9 cellular contexts compared by ENCODE assay signal in the genomic region with DNA sequence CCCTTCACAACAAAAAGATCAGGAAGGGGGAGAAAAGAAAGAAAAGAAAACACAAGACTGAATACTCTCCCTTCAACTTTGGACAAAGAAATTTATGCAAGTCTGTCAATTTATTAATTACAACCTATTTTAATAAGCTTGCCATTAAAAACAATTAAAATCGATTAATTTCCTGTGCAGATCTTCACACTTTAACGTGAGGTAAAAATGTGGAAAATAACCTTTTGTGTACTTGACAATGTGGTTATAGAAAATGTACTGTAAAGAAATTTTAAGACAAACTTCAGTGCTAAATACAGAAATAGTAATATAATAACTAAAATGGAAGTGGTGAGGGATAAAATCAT. TPM values are rescaled to one million over a fixed set of nuclear protein-coding genes. Genes with fewer than 3 reads are reported as not detected.
A peak's percentile ranks its signal among the peaks of the same experiment; 100 is the strongest.
DNase-seq lines count a peak whose midpoint lies in the region; ATAC-seq and TF ChIP-seq lines count a peak whose summit lies in the region.
"Had no signal": no experiment of that assay in that cellular context is flagged by ENCODE, and none has a peak within 500 bp of the region (broad histone marks: within the 10 kb centered on the region; RNA-seq: fewer than 3 reads in every experiment).

No MANE protein-coding gene starts in this region.

- peak overlapping the region in 1 of 10 donors; percentile 89 for H3K27ac ChIP-seq in heart right ventricle
- no peak overlapping the region for H3K27ac ChIP-seq in right lobe of liver
- H3K27ac ChIP-seq in upper lobe of left lung = no peak overlapping the region
- H3K27ac ChIP-seq: tibial nerve had no signal

- H3K4me3 ChIP-seq in heart right ventricle (peak overlapping the region in 7 of 10 donors; percentile 81 to 94 (median 90)), right lobe of liver (peak overlapping the region in 2 of 3 donors; percentile 79 to 80), upper lobe of left lung (peak overlapping the region in 3 of 4 donors; percentile 60 to 88 (median 75))

- TF ChIP-seq POLR2A in right lobe of liver (IDR thresholded peaks at IDR 0.05) (no peak), upper lobe of left lung (IDR thresholded peaks at IDR 0.05) (no peak)

- no peak for TF ChIP-seq EP300 in upper lobe of left lung (IDR thresholded peaks at IDR 0.05)

- TF ChIP-seq CTCF in heart right ventricle (IDR thresholded peaks at IDR 0.05) = peak in 2 of 9 donors; percentile 1 to 34
- TF ChIP-seq CTCF in right lobe of liver (IDR thresholded peaks at IDR 0.05) = no peak
- TF ChIP-seq CTCF in upper lobe of left lung (IDR thresholded peaks at IDR 0.05) = no peak

- ATAC-seq in heart right ventricle (no peak), right lobe of liver (no peak), upper lobe of left lung (ENCODE audit: low FRiP score in 2 of 2) (no peak), HG03159 (IDR thresholded peaks at IDR 0.05; ENCODE audit: unreplicated experiment) (no peak), HG03175 (IDR thresholded peaks at IDR 0.05; ENCODE audit: unreplicated experiment) (no peak)

- peak overlapping the region; percentile 92 for H3K4me3 Mint-ChIP-seq in activated T-helper 2 cell treated with anti-CD3 and anti-CD28 coated beads, Interferon-gamma antibody, Interleukin-2, Interleukin-4, amounts not matched to agents 10 μg/mL and 5 μg/mL and 100 μg/mL, durations not matched to agents 14 hours and 24 hours and 36 hours (ENCODE audit: low read depth)

- no peak for DNase-seq in heart right ventricle
- no peak for DNase-seq in cardiac septum (ENCODE audit: low spot score)
- no peak for DNase-seq in activated T-helper 2 cell treated with anti-CD3 and anti-CD28 coated beads, Interferon-gamma antibody, Interleukin-2, Interleukin-4, amounts not matched to agents 10 μg/mL and 5 μg/mL and 100 μg/mL, durations not matched to agents 14 hours and 24 hours and 36 hours (ENCODE audit: low spot score)
- no peak for DNase-seq in right lobe of liver
- DNase-seq in upper lobe of left lung = no peak
- DNase-seq in T1000 (lab: John Stamatoyannopoulos, UW) = no peak

- intact Hi-C loops in heart right ventricle (cut with DNase I) (loop anchor here in 9 of 10 donors (2.0 to 10.0 kb wide), 13 partner anchors 60 to 700 kb away; a partner anchor contains a TSS), cardiac septum (cut with DNase I) (loop anchor here (5.0 to 10.0 kb wide), 3 partner anchors 317 to 690 kb away; no protein-coding TSS in a partner anchor), right lobe of liver (cut with DNase I) (loop anchor here in 1 of 2 donors (10.0 kb wide), 1 partner anchor 320 kb away; no protein-coding TSS in a partner anchor)
- intact Hi-C loops in activated T-helper 2 cell treated with anti-CD3 and anti-CD28 coated beads, Interferon-gamma antibody, Interleukin-2, Interleukin-4, amounts not matched to agents 10 μg/mL and 5 μg/mL and 100 μg/mL, durations not matched to agents 14 hours and 24 hours and 36 hours (cut with micrococcal nuclease) = no loop called here

- WGBS in heart right ventricle, 2 donors = 45 to 49% methylated on average over 2 of the region's 2 CpGs
- 48% methylated on average over 2 of the region's 2 CpGs for WGBS in right lobe of liver (ENCODE audit: insufficient coverage, low coverage, low lambda C conversion rate, missing lambda C conversion rate)
- WGBS in upper lobe of left lung, 2 donors = 45 to 69% methylated on average over 2 of the region's 2 CpGs

- H3K4me1 Mint-ChIP-seq in activated T-helper 2 cell treated with anti-CD3 and anti-CD28 coated beads, Interferon-gamma antibody, Interleukin-2, Interleukin-4, amounts not matched to agents 10 μg/mL and 5 μg/mL and 100 μg/mL, durations not matched to agents 14 hours and 24 hours and 36 hours (ENCODE audit: low read depth) = peaks cover 26% of the 10 kb centered on the region

- H3K9me3 ChIP-seq in heart right ventricle = no peaks in the 10 kb centered on the region
- H3K9me3 ChIP-seq in right lobe of liver = no peaks in the 10 kb centered on the region
- no peaks in the 10 kb centered on the region for H3K9me3 ChIP-seq in upper lobe of left lung
- H3K9me3 ChIP-seq: tibial nerve had no signal

- H3K4me1 ChIP-seq in heart right ventricle = peaks cover 0 to 17% (median 14%) of the 10 kb centered on the region in 9 donors
- H3K4me1 ChIP-seq in right lobe of liver = peaks cover 0 to 10% (median 0%) of the 10 kb centered on the region in 4 donors
- H3K4me1 ChIP-seq in upper lobe of left lung = peaks cover 10 to 27% (median 17%) of the 10 kb centered on the region in 4 donors

- peaks cover 5% of the 10 kb centered on the region for H3K36me3 Mint-ChIP-seq in activated T-helper 2 cell treated with anti-CD3 and anti-CD28 coated beads, Interferon-gamma antibody, Interleukin-2, Interleukin-4, amounts not matched to agents 10 μg/mL and 5 μg/mL and 100 μg/mL, durations not matched to agents 14 hours and 24 hours and 36 hours (ENCODE audit: low read depth)

- H3K36me3 ChIP-seq in heart right ventricle (no peaks in the 10 kb centered on the region), right lobe of liver (no peaks in the 10 kb centered on the region), upper lobe of left lung (no peaks in the 10 kb centered on the region)
- H3K36me3 ChIP-seq: tibial nerve had no signal

- no peaks in the 10 kb centered on the region for H3K9me3 Mint-ChIP-seq in activated T-helper 2 cell treated with anti-CD3 and anti-CD28 coated beads, Interferon-gamma antibody, Interleukin-2, Interleukin-4, amounts not matched to agents 10 μg/mL and 5 μg/mL and 100 μg/mL, durations not matched to agents 14 hours and 24 hours and 36 hours

- no peak overlapping the region for H3K27ac Mint-ChIP-seq in activated T-helper 2 cell treated with anti-CD3 and anti-CD28 coated beads, Interferon-gamma antibody, Interleukin-2, Interleukin-4, amounts not matched to agents 10 μg/mL and 5 μg/mL and 100 μg/mL, durations not matched to agents 14 hours and 24 hours and 36 hours

- H3K27me3 Mint-ChIP-seq in activated T-helper 2 cell treated with anti-CD3 and anti-CD28 coated beads, Interferon-gamma antibody, Interleukin-2, Interleukin-4, amounts not matched to agents 10 μg/mL and 5 μg/mL and 100 μg/mL, durations not matched to agents 14 hours and 24 hours and 36 hours (ENCODE audit: low read depth) = peaks cover 8% of the 10 kb centered on the region

- peaks cover 0 to 7% (median 0%) of the 10 kb centered on the region in 7 donors for H3K27me3 ChIP-seq in heart right ventricle
- no peaks in the 10 kb centered on the region for H3K27me3 ChIP-seq in right lobe of liver
- H3K27me3 ChIP-seq in upper lobe of left lung = no peaks in the 10 kb centered on the region
- H3K27me3 ChIP-seq: tibial nerve had no signal

RNA-seq across cellular contexts. Expression of a gene that starts 2.7 kb away (rescaled TPM):
- total RNA-seq in heart right ventricle (10 to 100 TPM in 9 of 10 donors, 1 to 10 TPM in 1; 6.3 to 22.7 (median 14.7) TPM), cardiac septum (13.3 TPM), right lobe of liver (1 to 10 TPM in 3 of 6 experiments, under 1 TPM in 3; 0.43 to 2.5 (median 1.2) TPM), upper lobe of left lung (10 to 100 TPM; 13.8 to 30.4 (median 20.9) TPM)
- 1 to 10 TPM; 4.3 to 5.4 TPM for polyA plus RNA-seq in heart right ventricle
- 22.4 and 24.9 TPM in 2 replicates for total RNA-seq in activated T-helper 2 cell treated with anti-CD3 and anti-CD28 coated beads, Interferon-gamma antibody, Interleukin-2, Interleukin-4, amounts not matched to agents 10 μg/mL and 5 μg/mL and 100 μg/mL, durations not matched to agents 14 hours and 24 hours and 36 hours

RNA-seq across cellular contexts. Expression of a gene that starts 59.1 kb away (rescaled TPM):
- total RNA-seq in heart right ventricle = 10 to 100 TPM; 25.6 to 41.3 (median 33.3) TPM
- polyA plus RNA-seq in heart right ventricle = 10 to 100 TPM; 11.7 to 16.7 TPM
- total RNA-seq in cardiac septum = 38.3 TPM
- 32.2 and 36.0 TPM in 2 replicates for total RNA-seq in activated T-helper 2 cell treated with anti-CD3 and anti-CD28 coated beads, Interferon-gamma antibody, Interleukin-2, Interleukin-4, amounts not matched to agents 10 μg/mL and 5 μg/mL and 100 μg/mL, durations not matched to agents 14 hours and 24 hours and 36 hours
- total RNA-seq in right lobe of liver = 10 to 100 TPM in 2 of 6 experiments, 1 to 10 TPM in 4; 6.4 to 18.3 (median 7.8) TPM
- 10 to 100 TPM; 21.0 to 83.8 (median 28.3) TPM for total RNA-seq in upper lobe of left lung
